ENCODE assay signal across 20 cellular contexts in the genomic region with DNA sequence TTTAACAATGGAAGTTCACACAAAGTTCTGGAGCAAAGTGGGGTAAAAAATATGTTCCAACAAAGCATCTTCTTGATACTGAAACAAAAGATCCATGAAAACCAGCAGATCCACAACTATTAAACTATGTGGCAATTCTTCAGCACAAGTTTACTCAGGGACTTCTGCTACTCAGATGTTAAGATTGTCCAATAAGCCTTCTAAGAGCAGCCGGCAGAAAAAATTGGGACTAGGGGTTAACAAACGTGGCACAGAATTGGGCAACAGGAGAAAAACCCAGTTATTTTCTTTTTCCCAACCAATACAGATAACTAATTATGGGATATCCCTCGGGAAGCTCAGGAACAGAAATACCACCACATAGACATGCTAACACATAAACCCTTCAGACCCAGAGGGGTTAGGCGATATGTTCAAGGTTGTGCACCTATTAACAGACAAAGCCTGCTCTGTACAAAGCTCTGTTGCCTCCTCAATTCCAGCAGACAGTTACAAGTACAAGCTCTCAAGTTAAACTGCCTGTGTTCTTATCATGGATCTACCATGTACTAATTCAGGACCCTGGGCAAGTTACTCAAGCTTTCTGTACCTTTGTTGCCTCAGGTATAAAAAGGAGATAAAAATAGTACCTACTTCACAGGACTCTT. TPM values are rescaled to one million over a fixed set of nuclear protein-coding genes. Genes with fewer than 3 reads are reported as not detected.
DNase-seq lines count a peak whose midpoint lies in the region; ATAC-seq, FAIRE-seq and TF ChIP-seq lines count a peak whose summit lies in the region.
"Had no signal": no experiment of that assay in that cellular context is flagged by ENCODE, and none has a peak within 500 bp of the region (broad histone marks: within the 10 kb centered on the region; RNA-seq: fewer than 3 reads in every experiment).

No MANE protein-coding gene starts in this region.

- TF ChIP-seq RAD21 in K562 (CRISPR knock-in tag; conservative IDR thresholded peaks at IDR 0.05 in 1 of 2, IDR thresholded peaks at IDR 0.05 in 1 of 2) = no peak

- no peak for ATAC-seq in K562
- ATAC-seq in heart right ventricle = peak in 5 of 8 donors; percentile 21 to 43 (median 32)
- ATAC-seq in GM23338 = no peak
- no peak for ATAC-seq in HG03439 (IDR thresholded peaks at IDR 0.05; ENCODE audit: unreplicated experiment)
- no peak for ATAC-seq in GM18868 (IDR thresholded peaks at IDR 0.05; ENCODE audit: unreplicated experiment)
- ATAC-seq: activated T-cell treated with anti-CD3 and anti-CD28 coated beads, Interleukin-2, amount 50 U/mL, for 72 hours; gastrocnemius medialis; Panc1; upper lobe of right lung had no signal

- H3K79me2 ChIP-seq in ACC112 (ENCODE audit: control insufficient read depth, insufficient read depth, low read length, unreplicated experiment) (peaks cover 98% of the 10 kb centered on the region), K562 (ENCODE audit: control insufficient read depth, insufficient read depth, low read length) (peaks cover 83% of the 10 kb centered on the region), GM23338 (replicated peaks; ENCODE audit: insufficient read depth) (peaks cover 89% of the 10 kb centered on the region)

- no peaks in the 10 kb centered on the region for H3K27me3 Mint-ChIP-seq in Calu3 (ENCODE audit: unreplicated experiment)
- peaks cover 2% of the 10 kb centered on the region for H3K27me3 Mint-ChIP-seq in GM23338 (ENCODE audit: insufficient read depth, low read depth, poor library complexity)
- H3K27me3 Mint-ChIP-seq: activated CD4-positive, alpha-beta memory T cell treated with anti-CD3 and anti-CD28 coated beads for 36 hours; activated naive CD8-positive, alpha-beta T cell treated with anti-CD3 and anti-CD28 coated beads for 36 hours; CD8-positive, alpha-beta memory T cell had no signal

- no peaks in the 10 kb centered on the region for H3K9me2 ChIP-seq in GM23338 (ENCODE audit: insufficient read depth)

- peaks cover 95% of the 10 kb centered on the region for H3K4me1 ChIP-seq in ACC112 (ENCODE audit: control insufficient read depth, insufficient read depth, low read length, unreplicated experiment)
- H3K4me1 ChIP-seq in K562 (replicated peaks in 1 of 2; ENCODE audit: control insufficient read depth in 2 of 2, insufficient read depth in 2 of 2, low read length in 2 of 2) = peaks cover 6 to 22% of the 10 kb centered on the region in 2 experiments; a peak in 4 of 5 replicates
- peaks cover under 1 to 99% (median 81%) of the 10 kb centered on the region in 9 donors for H3K4me1 ChIP-seq in heart right ventricle
- peaks cover 6% of the 10 kb centered on the region for H3K4me1 ChIP-seq in prostate gland (replicated peaks)
- H3K4me1 ChIP-seq in GM23338 (ENCODE audit: insufficient read depth) = peaks cover under 1% of the 10 kb centered on the region; the same call in 1 of the 2 replicates

- TF ChIP-seq POLR2A in K562 (conservative IDR thresholded peaks at IDR 0.05) = no peak
- TF ChIP-seq POLR2A in prostate gland (IDR thresholded peaks at IDR 0.05) = no peak

- intact Hi-C loops in K562 (cut with micrococcal nuclease) = no loop called here
- intact Hi-C loops in heart right ventricle (cut with DNase I) = loop anchor here in 8 of 10 donors (2.0 to 10.0 kb wide), 10 partner anchors 124 to 589 kb away; a partner anchor contains a TSS
- intact Hi-C loops in prostate gland (cut with DNase I) = loop anchor here (5.0 kb wide), 1 partner anchor 584 kb away; no protein-coding TSS in a partner anchor
- intact Hi-C loops in Calu3 (cut with micrococcal nuclease; ENCODE audit: unreplicated experiment) = no loop called here

- CTCF ChIA-PET in K562 (lab: Yijun Ruan, JAX; ENCODE audit: low intra/inter-chr PET ratio) (no interaction called here), Calu3 (lab: Charles Lee) (interaction anchor here (0.8 kb wide), 1 partner anchor 13 kb away, joined by 4 read pairs; no protein-coding TSS in a partner anchor)

- H3K36me3 ChIP-seq in ACC112 (ENCODE audit: insufficient read depth, low read length) (peaks cover 93% of the 10 kb centered on the region), K562 (ENCODE audit: control insufficient read depth, insufficient read depth, low read length) (peaks cover 100% of the 10 kb centered on the region), heart right ventricle (peaks cover 0 to 100% (median 11%) of the 10 kb centered on the region in 9 donors), prostate gland (peaks cover 0 to 8% of the 10 kb centered on the region in 2 donors), GM23338 (ENCODE audit: insufficient read depth) (peaks cover 73% of the 10 kb centered on the region)

- H3K9ac ChIP-seq in K562 (ENCODE audit: insufficient read depth in 1 of 2, low read depth in 2 of 2, low read length in 2 of 2) = no peak overlapping the region
- H3K9ac ChIP-seq: KMS-11 had no signal

- H2AFZ ChIP-seq in ACC112 (ENCODE audit: low read length, unreplicated experiment) (no peak overlapping the region), K562 (ENCODE audit: low read depth, low read length) (no peak overlapping the region), GM23338 (no peak overlapping the region)

- H3K27ac Mint-ChIP-seq in Calu3 (ENCODE audit: unreplicated experiment) = no peak overlapping the region
- H3K27ac Mint-ChIP-seq in GM23338 = no peak overlapping the region
- H3K27ac Mint-ChIP-seq: activated CD4-positive, alpha-beta memory T cell treated with anti-CD3 and anti-CD28 coated beads for 36 hours; activated naive CD8-positive, alpha-beta T cell treated with anti-CD3 and anti-CD28 coated beads for 36 hours had no signal

- no peaks in the 10 kb centered on the region for H3K9me1 ChIP-seq in K562 (ENCODE audit: control insufficient read depth, insufficient read depth, low read length)

- peak overlapping the region; percentile 88 for H3K27ac ChIP-seq in ACC112 (ENCODE audit: low read depth, low read length)
- no peak overlapping the region for H3K27ac ChIP-seq in K562 (ENCODE audit: extremely low read depth, low read depth, low read length)
- H3K27ac ChIP-seq in heart right ventricle = peak overlapping the region in 9 of 10 donors; percentile 38 to 91 (median 59)
- peak overlapping the region; percentile 57 to 71 for H3K27ac ChIP-seq in prostate gland
- H3K27ac ChIP-seq in GM23338 (ENCODE audit: low read depth) = no peak overlapping the region
- H3K27ac ChIP-seq: KMS-11, upper lobe of right lung had no signal

- no peaks in the 10 kb centered on the region for H3K27me3 ChIP-seq in ACC112 (ENCODE audit: insufficient read depth, low read length)
- H3K27me3 ChIP-seq in K562 (ENCODE audit: control insufficient read depth in 2 of 2, insufficient read depth in 2 of 2, low read length in 2 of 2) = no peaks in the 10 kb centered on the region
- no peaks in the 10 kb centered on the region for H3K27me3 ChIP-seq in heart right ventricle
- H3K27me3 ChIP-seq in prostate gland (replicated peaks; ENCODE audit: insufficient read depth) = no peaks in the 10 kb centered on the region
- H3K27me3 ChIP-seq in GM23338 (ENCODE audit: insufficient read depth) = no peaks in the 10 kb centered on the region
- H3K27me3 ChIP-seq: gastrocnemius medialis, upper lobe of right lung had no signal

- H3K4me3 Mint-ChIP-seq in Calu3 (ENCODE audit: low read depth, unreplicated experiment) (no peak overlapping the region), GM23338 (no peak overlapping the region)
- H3K4me3 Mint-ChIP-seq: activated CD4-positive, alpha-beta memory T cell treated with anti-CD3 and anti-CD28 coated beads for 36 hours; activated naive CD8-positive, alpha-beta T cell treated with anti-CD3 and anti-CD28 coated beads for 36 hours; activated T-cell treated with anti-CD3 and anti-CD28 coated beads, Interleukin-2, amount 50 U/mL, for 72 hours; CD8-positive, alpha-beta memory T cell had no signal

- H3K4me1 Mint-ChIP-seq in Calu3 (ENCODE audit: low read depth, unreplicated experiment) (peaks cover 30% of the 10 kb centered on the region), GM23338 (peaks cover 5% of the 10 kb centered on the region; the same call in 2 of the 3 replicates)

- FAIRE-seq in K562 (lab: Jason Lieb, UNC) = no peak

- POLR2A ChIA-PET in K562 (lab: Yijun Ruan, JAX) = interaction anchor here (1.2 to 2.7 kb wide), 5 partner anchors 10 to 128 kb away, joined by 3 to 7 read pairs (median 3); no protein-coding TSS in a partner anchor

- H3K36me3 Mint-ChIP-seq in Calu3 (ENCODE audit: insufficient read depth, unreplicated experiment) (peaks cover 76% of the 10 kb centered on the region), GM23338 (ENCODE audit: low read depth) (peaks cover 87% of the 10 kb centered on the region)

- in situ Hi-C loops in K562 (cut with MboI) = loop anchor here (25.0 kb wide), 1 partner anchor 589 kb away; no protein-coding TSS in a partner anchor

- H3K4me3 ChIP-seq in ACC112 (ENCODE audit: low read depth, low read length) = peak overlapping the region; percentile 7; the same call in 1 of the 2 replicates
- no peak overlapping the region for H3K4me3 ChIP-seq in K562
- no peak overlapping the region for H3K4me3 ChIP-seq in heart right ventricle
- H3K4me3 ChIP-seq in prostate gland = no peak overlapping the region
- H3K4me3 ChIP-seq in GM23338 = no peak overlapping the region
- H3K4me3 ChIP-seq: gastrocnemius medialis, upper lobe of right lung had no signal

- no peak for TF ChIP-seq EP300 in K562 (IDR thresholded peaks at IDR 0.05; ENCODE audit: low read length)

- no peak for TF ChIP-seq CTCF in K562 (IDR thresholded peaks at IDR 0.05 in 2 of 3, conservative IDR thresholded peaks at IDR 0.05 in 1 of 3; ENCODE audit: insufficient read depth in 2 of 3, low read depth in 1 of 3, low read length in 3 of 3)
- no peak for TF ChIP-seq CTCF in heart right ventricle (IDR thresholded peaks at IDR 0.05)
- TF ChIP-seq CTCF in prostate gland (IDR thresholded peaks at IDR 0.05) = no peak
- no peak for TF ChIP-seq CTCF in Calu3 (IDR thresholded peaks at IDR 0.05; ENCODE audit: unreplicated experiment)
- TF ChIP-seq CTCF in GM23338 (conservative IDR thresholded peaks at IDR 0.05; ENCODE audit: low read depth in 2 of 2) = no peak

- no peaks in the 10 kb centered on the region for H3F3A ChIP-seq in GM23338 (replicated peaks; ENCODE audit: low read depth)

- DNase-seq in K562 (ENCODE audit: extremely low read depth in 1 of 4, low spot score in 3 of 4) (no peak), heart right ventricle (no peak), prostate gland (ENCODE audit: low spot score) (no peak), Calu3 (no peak), GM23338 (ENCODE audit: low spot score) (no peak)
- DNase-seq: activated CD4-positive, alpha-beta memory T cell treated with anti-CD3 and anti-CD28 coated beads for 36 hours; activated naive CD8-positive, alpha-beta T cell treated with anti-CD3 and anti-CD28 coated beads for 36 hours; activated T-cell treated with anti-CD3 and anti-CD28 coated beads, Interleukin-2, amount 50 U/mL, for 72 hours; CD8-positive, alpha-beta memory T cell; effector memory CD4-positive, alpha-beta T cell; gastrocnemius medialis; NCI-H1105; NCI-H774; stimulated activated CD4-positive, alpha-beta T cell treated with anti-CD3 and anti-CD28 coated beads, Interleukin-4, amount 100 ng/mL, for 24 hours; upper lobe of right lung had no signal

- H3K4me2 ChIP-seq in K562 (ENCODE audit: insufficient read depth, low read length) (no peak overlapping the region), GM23338 (no peak overlapping the region)
- H3K4me2 ChIP-seq: KMS-11 had no signal

- WGBS in K562 (ENCODE audit: insufficient coverage, low coverage, missing lambda C conversion rate) = 86% methylated on average over 4 of the region's 4 CpGs
- 47 to 52% methylated on average over 4 of the region's 4 CpGs for WGBS in heart right ventricle, 2 donors
- 31% methylated on average over 4 of the region's 4 CpGs for WGBS in prostate gland

- H3K9me3 ChIP-seq in K562 (replicated peaks; ENCODE audit: control insufficient read depth, insufficient read depth, low read depth, low read length) = no peaks in the 10 kb centered on the region
- no peaks in the 10 kb centered on the region for H3K9me3 ChIP-seq in heart right ventricle
- no peaks in the 10 kb centered on the region for H3K9me3 ChIP-seq in prostate gland
- H3K9me3 ChIP-seq: gastrocnemius medialis, upper lobe of right lung had no signal

- no peaks in the 10 kb centered on the region for H3K9me3 Mint-ChIP-seq in Calu3 (ENCODE audit: low read depth, unreplicated experiment)
- H3K9me3 Mint-ChIP-seq in GM23338 = no peaks in the 10 kb centered on the region
- H3K9me3 Mint-ChIP-seq: activated CD4-positive, alpha-beta memory T cell treated with anti-CD3 and anti-CD28 coated beads for 36 hours; activated naive CD8-positive, alpha-beta T cell treated with anti-CD3 and anti-CD28 coated beads for 36 hours; activated T-cell treated with anti-CD3 and anti-CD28 coated beads, Interleukin-2, amount 50 U/mL, for 72 hours; CD8-positive, alpha-beta memory T cell had no signal

- BruUV-seq in K562 (replicated peaks; lab: Mats Ljungman, UMichigan) (no TSS peak), Calu3 (replicated peaks; lab: Mats Ljungman, UMichigan) (no TSS peak)

- H4K20me1 ChIP-seq in K562 (replicated peaks; ENCODE audit: control insufficient read depth, insufficient read depth, low read length) (no peaks in the 10 kb centered on the region), GM23338 (replicated peaks; ENCODE audit: insufficient read depth) (peaks cover 31% of the 10 kb centered on the region)

RNA-seq across cellular contexts. Expression of a gene that starts 6.8 kb away (rescaled TPM):
- 161 and 194 TPM in 2 replicates for total RNA-seq in K562 (2011; cell fraction: chromatin; rRNA removed; ENCODE audit: low replicate concordance)
- total RNA-seq in K562 (2011; cell fraction: nucleolus; rRNA removed) = 173 and 183 TPM in 2 replicates
- total RNA-seq in K562 (2011; cell fraction: nucleoplasm; rRNA removed) = 226 and 257 TPM in 2 replicates
- total RNA-seq in K562 (2014; rRNA removed) (104 and 139 TPM in 2 replicates), K562 (2014; rRNA removed; fragmentation: Illumina TruSeq; extraction: Trizol) (330 and 368 TPM in 2 replicates), K562 (2015; rRNA removed; fragmentation: Illumina TruSeq; extraction: Trizol) (206 and 248 TPM in 2 replicates), K562 (2021) (243 and 257 TPM in 2 replicates), heart right ventricle (100 to 1,000 TPM; 172 to 256 (median 216) TPM), prostate gland (100 to 1,000 TPM; 102 to 142 TPM), Calu3 (2022) (287 and 312 TPM in 2 replicates)
- polyA plus RNA-seq in K562 (2011; rRNA removed) (354 and 388 TPM in 2 replicates), K562 (2014; fragmentation: Illumina TruSeq; extraction: Trizol) (246 and 307 TPM in 2 replicates), K562 (2014; fragmentation: Nextera tagmentation; extraction: Ambion mirVana) (100 to 1,000 TPM; 423 to 464 TPM), K562 (2014; rRNA removed) (154 and 214 TPM in 2 replicates), heart right ventricle (100 to 1,000 TPM in 1 of 2 donors, 10 to 100 TPM in 1; 75.8 to 602 TPM), GM23338 (2016; fragmentation: Nextera tagmentation; extraction: Ambion mirVana) (161 and 173 TPM in 2 replicates)
- polyA plus RNA-seq in K562 (2011; cell fraction: cytosol; rRNA removed) = 155 and 228 TPM in 2 replicates
- polyA plus RNA-seq in K562 (2011; cell fraction: nucleus; rRNA removed) = 70.9 and 103 TPM in 2 replicates
- 284 and 396 TPM in 2 replicates for polyA plus RNA-seq in K562 (2012)
- polyA minus RNA-seq in K562 (2011; rRNA and poly(A)+ RNA removed) = 571 and 620 TPM in 2 replicates
- 141 and 146 TPM in 2 replicates for polyA minus RNA-seq in K562 (2011; cell fraction: cytosol; rRNA and poly(A)+ RNA removed)
- polyA minus RNA-seq in K562 (2011; cell fraction: nucleus; rRNA and poly(A)+ RNA removed) = 74.0 and 143 TPM in 2 replicates
- total RNA-seq in GM23338 (2014; rRNA removed; shearing (Covaris generic)) = 143 and 156 TPM in 2 replicates

Comparison
In these comparisons a context has a peak if more than half of its experiments do, and no peak if none do; other contexts are left out.
1. H3K27ac ChIP-seq: peak in ACC112 (single experiment), heart right ventricle (9 of 10) and prostate gland (2 of 2); none in K562 (single experiment) and GM23338 (single experiment).
2. ATAC-seq: peak in heart right ventricle (5 of 8); none in K562 (single experiment), GM23338 (single experiment), HG03439 (single experiment) and GM18868 (single experiment).
3. intact Hi-C loops: an anchor here in heart right ventricle (2.0 to 10.0 kb wide) and prostate gland (5.0 kb wide); none called in K562 and Calu3.